In genomic region chr5:51396797-51397196, GRCh38 we compare ENCODE assay signal across 18 cellular contexts. TPM values are rescaled to one million over a fixed set of nuclear protein-coding genes. Genes with fewer than 3 reads are reported as not detected.
DNase-seq lines count a peak whose midpoint lies in the region; ATAC-seq, FAIRE-seq and TF ChIP-seq lines count a peak whose summit lies in the region.
"Had no signal": no experiment of that assay in that cellular context is flagged by ENCODE, and none has a peak within 500 bp of the region (broad histone marks: within the 10 kb centered on the region; RNA-seq: fewer than 3 reads in every experiment).

No MANE protein-coding gene starts in this region.

- intact Hi-C loops in PC-3 (cut with micrococcal nuclease) = loop anchor here (1.0 kb wide), 1 partner anchor 13 kb away; the partner anchor contains the start of gene ISL1
- intact Hi-C loops in endothelial cell of umbilical vein (cut with micrococcal nuclease) = no loop called here

- no peaks in the 10 kb centered on the region for H3K9me2 ChIP-seq in PC-3 (replicated peaks; ENCODE audit: low read length)

- no peak for FAIRE-seq in endothelial cell of umbilical vein (lab: Jason Lieb, UNC)
- FAIRE-seq: H54, HTR-8/SVneo had no signal

- H3K27me3 ChIP-seq in PC-3 (ENCODE audit: low read length) = no peaks in the 10 kb centered on the region
- H3K27me3 ChIP-seq in endothelial cell of umbilical vein (ENCODE audit: control insufficient read depth in 2 of 2, insufficient read depth in 2 of 2, low read length in 2 of 2) = peaks cover 21 to 29% of the 10 kb centered on the region in 2 experiments
- peaks cover 0 to 2% of the 10 kb centered on the region in 2 donors for H3K27me3 ChIP-seq in stomach smooth muscle (ENCODE audit: control insufficient read depth in 1 of 2, insufficient read depth in 2 of 2, low read length in 2 of 2)

- H3K9ac ChIP-seq in PC-3 (ENCODE audit: low read length) (no peak overlapping the region), endothelial cell of umbilical vein (replicated peaks; ENCODE audit: extremely low read depth, insufficient read depth, low read length) (no peak overlapping the region), stomach smooth muscle (ENCODE audit: low read length in 2 of 2) (no peak overlapping the region)

- H3K9me3 ChIP-seq in PC-3 (ENCODE audit: low read length) (no peaks in the 10 kb centered on the region), endothelial cell of umbilical vein (replicated peaks; ENCODE audit: control insufficient read depth, insufficient read depth, low read length) (no peaks in the 10 kb centered on the region), stomach smooth muscle (ENCODE audit: control insufficient read depth in 2 of 2, low read length in 2 of 2) (no peaks in the 10 kb centered on the region)

- TF ChIP-seq CTCF in PC-3 (conservative IDR thresholded peaks at IDR 0.05; ENCODE audit: low read depth, low read length) = no peak
- no peak for TF ChIP-seq CTCF in endothelial cell of umbilical vein (IDR thresholded peaks at IDR 0.05; ENCODE audit: extremely low read depth in 1 of 2, insufficient read depth in 1 of 2, low read depth in 1 of 2, low read length in 2 of 2)

- H3K36me3 ChIP-seq in PC-3 (ENCODE audit: low read depth, low read length) (no peaks in the 10 kb centered on the region; the same call in 1 of the 2 replicates), endothelial cell of umbilical vein (ENCODE audit: control insufficient read depth in 2 of 2, extremely low read depth in 1 of 2, insufficient read depth in 2 of 2, low read length in 2 of 2) (no peaks in the 10 kb centered on the region), stomach smooth muscle (ENCODE audit: control insufficient read depth in 2 of 2, insufficient read depth in 2 of 2, low read length in 2 of 2) (peaks cover 6 to 11% of the 10 kb centered on the region in 2 donors)

- H3K9me1 ChIP-seq in endothelial cell of umbilical vein (replicated peaks; ENCODE audit: control insufficient read depth, extremely low read depth, insufficient read depth, low read length) = no peaks in the 10 kb centered on the region

- peak overlapping the region; percentile 30; the same call in 1 of the 2 replicates for H3K4me3 ChIP-seq in PC-3 (ENCODE audit: low read length)
- no peak overlapping the region for H3K4me3 ChIP-seq in endothelial cell of umbilical vein (replicated peaks in 1 of 3; ENCODE audit: insufficient read depth in 1 of 3, low read depth in 1 of 3, low read length in 3 of 3)
- H3K4me3 ChIP-seq in stomach smooth muscle (ENCODE audit: low read length in 2 of 2) = peak overlapping the region; percentile 10 to 36

- H3F3A ChIP-seq in PC-3 (ENCODE audit: low read length, unreplicated experiment) = no peaks in the 10 kb centered on the region

- ATAC-seq in PC-3 = peak; percentile 83
- ATAC-seq in HG03039 (IDR thresholded peaks at IDR 0.05; ENCODE audit: unreplicated experiment) = no peak
- ATAC-seq: Right ventricle myocardium inferior had no signal

- DNase-seq in ELR (ENCODE audit: low read depth) (peak; percentile 29), PC-3 (peak; percentile 54), endothelial cell of umbilical vein (ENCODE audit: low read depth, low spot score) (peak; percentile 9), dermis blood vessel endothelial cell (no peak)
- no peak for DNase-seq in stimulated activated CD4-positive, alpha-beta T cell treated with anti-CD3 and anti-CD28 coated beads, Interleukin-4, amount 100 ng/mL, for 1 hour
- DNase-seq: CD4-positive, alpha-beta T cell; DMS79 treated with DMSO at 0.1 percent for 48 hours; GF-D8; NCI-H1436; NCI-H2081; NCI-H345; NCI-H526 treated with DMSO at 0.1 percent for 48 hours; NK-92 treated with Interleukin-12 subunit alpha and Interleukin-12 subunit beta, amount 100 ng/mL, for 24 hours had no signal

- dilution Hi-C loops in endothelial cell of umbilical vein (cut with MboI; ENCODE audit: extremely low pct_ligation_motif_present, low sequenced_read_pairs) = no loop called here

- TF ChIP-seq POLR2A in endothelial cell of umbilical vein (IDR thresholded peaks at IDR 0.05; ENCODE audit: low read depth, low read length) = no peak

- POLR2A ChIA-PET in PC-3 (lab: Charles Lee; ENCODE audit: unreplicated experiment) (interaction anchor here (0.6 kb wide), 1 partner anchor 12 kb away, joined by 5 read pairs; no protein-coding TSS in a partner anchor), endothelial cell of umbilical vein (lab: Charles Lee) (interaction anchor here (1.1 kb wide), 1 partner anchor 14 kb away, joined by 4 read pairs; the partner anchor contains the start of gene ISL1)

- H3K4me1 ChIP-seq in PC-3 (ENCODE audit: insufficient read depth, low read length) (peaks cover 29% of the 10 kb centered on the region), endothelial cell of umbilical vein (ENCODE audit: control insufficient read depth, extremely low read depth, insufficient read depth, low read length) (no peaks in the 10 kb centered on the region), stomach smooth muscle (ENCODE audit: control insufficient read depth, insufficient read depth, low read length) (peaks cover 32% of the 10 kb centered on the region)

- BruUV-seq in PC-3 (replicated peaks; lab: Mats Ljungman, UMichigan) = no TSS peak
- BruUV-seq in endothelial cell of umbilical vein (replicated peaks; lab: Mats Ljungman, UMichigan) = no TSS peak

- no peaks in the 10 kb centered on the region for H4K20me1 ChIP-seq in PC-3 (ENCODE audit: low read length)
- H4K20me1 ChIP-seq in endothelial cell of umbilical vein (replicated peaks; ENCODE audit: control insufficient read depth, extremely low read depth, insufficient read depth, low read length) = no peaks in the 10 kb centered on the region

- CTCF ChIA-PET in PC-3 (lab: Charles Lee) (interaction anchor here (0.7 kb wide), 1 partner anchor 11 kb away, joined by 4 read pairs; no protein-coding TSS in a partner anchor), endothelial cell of umbilical vein (lab: Charles Lee) (interaction anchor here (0.7 to 1.0 kb wide), 3 partner anchors 8 to 15 kb away, joined by 3 to 6 read pairs (median 5); no protein-coding TSS in a partner anchor)

- H3K27ac ChIP-seq in PC-3 (ENCODE audit: low read length) (no peak overlapping the region), endothelial cell of umbilical vein (ENCODE audit: insufficient read depth, low read depth, low read length) (no peak overlapping the region), stomach smooth muscle (ENCODE audit: low read length) (no peak overlapping the region)

- H3K4me2 ChIP-seq in PC-3 (ENCODE audit: low read length) (peak overlapping the region; percentile 77), endothelial cell of umbilical vein (ENCODE audit: insufficient read depth, low read length) (no peak overlapping the region)

- H2AFZ ChIP-seq in PC-3 (ENCODE audit: low read length) (peak overlapping the region; percentile 35; the same call in 1 of the 2 replicates), endothelial cell of umbilical vein (ENCODE audit: low read depth, low read length) (no peak overlapping the region)

- H3K79me2 ChIP-seq in PC-3 (ENCODE audit: low read length) (no peaks in the 10 kb centered on the region), endothelial cell of umbilical vein (ENCODE audit: control insufficient read depth, insufficient read depth, low read length) (no peaks in the 10 kb centered on the region)

TF ChIP-seq in endothelial cell of umbilical vein, 7 proteins besides CTCF, POLR2A, EP300 and RAD21:
- TF ChIP-seq JUN (IDR thresholded peaks at IDR 0.05; ENCODE audit: borderline replicate concordance, insufficient read depth, insufficient read length, low read depth) (no peak), GATA2 (IDR thresholded peaks at IDR 0.05; ENCODE audit: insufficient read depth, insufficient read length, low read depth, low read length) (no peak), POLR2AphosphoS5 (IDR thresholded peaks at IDR 0.05; ENCODE audit: insufficient read depth, low read depth, low read length) (no peak), EZH2 (IDR thresholded peaks at IDR 0.05; ENCODE audit: borderline replicate concordance, low read depth, low read length, severe bottlenecking) (no peak)
TF ChIP-seq in endothelial cell of umbilical vein: peak in this region for 0.

RNA-seq across cellular contexts. Expression of gene ISL1, which starts 13.5 kb away (rescaled TPM):
- total RNA-seq in PC-3 (2014; rRNA removed) = 1.4 and 1.5 TPM in 2 replicates
- total RNA-seq in endothelial cell of umbilical vein = 0.53 and 1.1 TPM in 2 replicates
- polyA plus RNA-seq in endothelial cell of umbilical vein = 0.13 and 0.28 TPM in 2 replicates
- 0.48 and 0.54 TPM in 2 replicates for polyA plus RNA-seq in endothelial cell of umbilical vein (2011; cell fraction: cytosol; rRNA removed)
- polyA plus RNA-seq in endothelial cell of umbilical vein (2011; cell fraction: nucleus; rRNA removed) = 0.34 and 0.61 TPM in 2 replicates
- 0.51 and 0.65 TPM in 2 replicates for polyA plus RNA-seq in endothelial cell of umbilical vein (2012)
- 0.19 and 0.27 TPM in 2 replicates for polyA minus RNA-seq in endothelial cell of umbilical vein
- polyA minus RNA-seq in endothelial cell of umbilical vein (2011; cell fraction: cytosol; rRNA and poly(A)+ RNA removed) = not detected
- polyA minus RNA-seq in endothelial cell of umbilical vein (2011; cell fraction: nucleus; rRNA and poly(A)+ RNA removed) = 0.24 and 0.43 TPM in 2 replicates
- total RNA-seq in dermis blood vessel endothelial cell = not detected in 2 replicates
- total RNA-seq: CD4-positive, alpha-beta T cell; Right ventricle myocardium inferior had no signal

Comparison
In these comparisons a context has a peak if more than half of its experiments do, and no peak if none do; other contexts are left out.
1. DNase-seq: peak in ELR (single experiment), PC-3 (single experiment) and endothelial cell of umbilical vein (single experiment); none in dermis blood vessel endothelial cell (single experiment) and stimulated activated CD4-positive, alpha-beta T cell treated with anti-CD3 and anti-CD28 coated beads, Interleukin-4, amount 100 ng/mL, for 1 hour (single experiment).
2. H3K4me3 ChIP-seq: peak in PC-3 (single experiment) and stomach smooth muscle (2 of 2); none in endothelial cell of umbilical vein (0 of 3).